ENCODE assay signal across 1 cellular context in the genomic region with DNA sequence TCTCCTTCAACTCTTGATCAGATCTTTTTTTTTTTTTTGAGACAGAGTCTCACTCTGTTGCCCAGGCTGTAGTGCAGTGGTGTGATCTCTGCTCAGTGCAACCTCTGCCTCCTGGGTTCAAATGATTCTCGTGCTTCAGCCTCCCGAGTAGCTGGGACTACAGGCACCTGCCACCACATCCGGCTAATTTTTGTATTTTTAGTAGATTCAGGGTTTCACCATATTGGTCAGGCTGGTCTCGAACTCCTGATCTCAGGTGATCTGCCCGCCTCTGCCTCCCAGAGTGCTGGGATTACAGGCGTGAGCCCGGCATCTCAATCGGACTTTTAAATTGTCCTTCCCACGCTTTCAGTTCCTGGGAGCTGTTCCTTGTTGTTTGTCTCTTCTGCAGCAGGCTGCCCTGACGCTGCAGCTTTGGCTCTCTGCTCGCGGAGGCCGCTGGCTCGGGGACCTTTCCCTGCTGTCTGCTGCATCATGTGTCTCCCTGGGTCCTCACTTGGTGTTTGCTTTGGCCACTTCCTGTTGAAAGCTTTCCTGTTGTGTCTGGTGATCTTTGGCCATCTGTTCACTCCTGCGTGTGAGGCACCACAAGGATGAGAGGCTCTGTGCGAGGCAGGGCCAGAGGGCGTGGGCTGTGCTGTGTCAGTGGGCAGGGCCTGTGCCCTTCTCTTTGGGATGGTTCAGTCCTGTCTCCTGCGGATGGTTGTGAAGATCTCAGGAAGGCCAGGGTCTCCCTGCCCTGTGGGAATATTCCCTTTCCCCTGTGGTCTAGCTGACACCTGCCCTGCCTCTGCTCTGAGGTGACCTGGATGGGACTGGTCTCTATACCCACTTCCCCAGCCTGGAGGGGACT.
A peak's percentile ranks its signal among the peaks of the same experiment; 100 is the strongest.
TF ChIP-seq lines count a peak whose summit lies in the region.

No MANE protein-coding gene starts in this region.

TF ChIP-seq in HepG2, 621 proteins besides CTCF, POLR2A, EP300 and RAD21 (continued from another document and continues in another):
- TF ChIP-seq HOMEZ (CRISPR knock-in tag; IDR thresholded peaks at IDR 0.05; ENCODE audit: low read depth) (no peak), ZNF737 (CRISPR knock-in tag; IDR thresholded peaks at IDR 0.05; ENCODE audit: borderline replicate concordance) (no peak), BHLHE40 (IDR thresholded peaks at IDR 0.05; ENCODE audit: low read length) (peak; percentile 68), RXRB (CRISPR knock-in tag; IDR thresholded peaks at IDR 0.05; ENCODE audit: borderline replicate concordance) (peak; percentile 93), ZNF761 (CRISPR knock-in tag; conservative IDR thresholded peaks at IDR 0.05) (0 out of 2 replicates have a peak, but pooled peaks have one; percentile 49), DMAP1 (CRISPR knock-in tag; IDR thresholded peaks at IDR 0.05) (peak; percentile 86), HOXA9 (CRISPR knock-in tag; IDR thresholded peaks at IDR 0.05; ENCODE audit: borderline replicate concordance) (no peak), ZNF160 (CRISPR knock-in tag; IDR thresholded peaks at IDR 0.05) (no peak), NR2C2 (CRISPR knock-in tag; IDR thresholded peaks at IDR 0.05; ENCODE audit: borderline replicate concordance) (peak; percentile 75), MTA3 (CRISPR knock-in tag; IDR thresholded peaks at IDR 0.05) (no peak), HNF1A (IDR thresholded peaks at IDR 0.05; ENCODE audit: low read depth) (no peak), HNF1A (CRISPR knock-in tag; IDR thresholded peaks at IDR 0.05; ENCODE audit: borderline replicate concordance) (0 out of 2 replicates have a peak, but pooled peaks have one; percentile 64), MTERF4 (CRISPR knock-in tag; IDR thresholded peaks at IDR 0.05) (0 out of 2 replicates have a peak, but pooled peaks have one; percentile 19), ZFY (CRISPR knock-in tag; IDR thresholded peaks at IDR 0.05) (peak; percentile 63), ZNF782 (CRISPR knock-in tag; IDR thresholded peaks at IDR 0.05; ENCODE audit: borderline replicate concordance) (peak; percentile 79; the same call in 1 of the 2 replicates), ZNF232 (CRISPR knock-in tag; IDR thresholded peaks at IDR 0.05; ENCODE audit: borderline replicate concordance) (peak; percentile 76; the same call in 1 of the 2 replicates), ATF1 (CRISPR knock-in tag; IDR thresholded peaks at IDR 0.05) (no peak), DDIT3 (CRISPR knock-in tag; IDR thresholded peaks at IDR 0.05) (no peak), ZBTB49 (CRISPR knock-in tag; IDR thresholded peaks at IDR 0.05; ENCODE audit: borderline replicate concordance) (no peak), ZNF335 (CRISPR knock-in tag; IDR thresholded peaks at IDR 0.05) (peak; percentile 94), LCORL (IDR thresholded peaks at IDR 0.05) (no peak), LCORL (CRISPR knock-in tag; IDR thresholded peaks at IDR 0.05) (peak; percentile 97), PLRG1 (conservative IDR thresholded peaks at IDR 0.05) (no peak), ZNF512 (CRISPR knock-in tag; IDR thresholded peaks at IDR 0.05) (no peak), ATF4 (CRISPR knock-in tag; IDR thresholded peaks at IDR 0.05) (peak in 1 of 2 experiments; percentile 77; a peak in 2 of 4 replicates), ZNF33B (CRISPR knock-in tag; IDR thresholded peaks at IDR 0.05) (no peak), ARHGAP35 (CRISPR knock-in tag; IDR thresholded peaks at IDR 0.05; ENCODE audit: borderline replicate concordance) (no peak), TCF12 (IDR thresholded peaks at IDR 0.05) (no peak), TCF12 (CRISPR knock-in tag; IDR thresholded peaks at IDR 0.05) (no peak), MZF1 (CRISPR knock-in tag; IDR thresholded peaks at IDR 0.05; ENCODE audit: borderline replicate concordance) (no peak; the same call in 1 of the 2 replicates), RFXAP (CRISPR knock-in tag; IDR thresholded peaks at IDR 0.05; ENCODE audit: borderline replicate concordance) (no peak), HNRNPH1 (optimal IDR thresholded peaks at IDR 0.05; ENCODE audit: low read depth, low read length) (no peak), CBX5 (CRISPR knock-in tag; IDR thresholded peaks at IDR 0.05; ENCODE audit: borderline replicate concordance) (peak; percentile 74; the same call in 1 of the 2 replicates)
- TF ChIP-seq, protein P1, sequence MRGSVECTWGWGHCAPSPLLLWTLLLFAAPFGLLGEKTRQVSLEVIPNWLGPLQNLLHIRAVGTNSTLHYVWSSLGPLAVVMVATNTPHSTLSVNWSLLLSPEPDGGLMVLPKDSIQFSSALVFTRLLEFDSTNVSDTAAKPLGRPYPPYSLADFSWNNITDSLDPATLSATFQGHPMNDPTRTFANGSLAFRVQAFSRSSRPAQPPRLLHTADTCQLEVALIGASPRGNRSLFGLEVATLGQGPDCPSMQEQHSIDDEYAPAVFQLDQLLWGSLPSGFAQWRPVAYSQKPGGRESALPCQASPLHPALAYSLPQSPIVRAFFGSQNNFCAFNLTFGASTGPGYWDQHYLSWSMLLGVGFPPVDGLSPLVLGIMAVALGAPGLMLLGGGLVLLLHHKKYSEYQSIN (CRISPR knock-in tag; IDR thresholded peaks at IDR 0.05; ENCODE audit: borderline replicate concordance) = no peak
- TF ChIP-seq, protein P2, sequence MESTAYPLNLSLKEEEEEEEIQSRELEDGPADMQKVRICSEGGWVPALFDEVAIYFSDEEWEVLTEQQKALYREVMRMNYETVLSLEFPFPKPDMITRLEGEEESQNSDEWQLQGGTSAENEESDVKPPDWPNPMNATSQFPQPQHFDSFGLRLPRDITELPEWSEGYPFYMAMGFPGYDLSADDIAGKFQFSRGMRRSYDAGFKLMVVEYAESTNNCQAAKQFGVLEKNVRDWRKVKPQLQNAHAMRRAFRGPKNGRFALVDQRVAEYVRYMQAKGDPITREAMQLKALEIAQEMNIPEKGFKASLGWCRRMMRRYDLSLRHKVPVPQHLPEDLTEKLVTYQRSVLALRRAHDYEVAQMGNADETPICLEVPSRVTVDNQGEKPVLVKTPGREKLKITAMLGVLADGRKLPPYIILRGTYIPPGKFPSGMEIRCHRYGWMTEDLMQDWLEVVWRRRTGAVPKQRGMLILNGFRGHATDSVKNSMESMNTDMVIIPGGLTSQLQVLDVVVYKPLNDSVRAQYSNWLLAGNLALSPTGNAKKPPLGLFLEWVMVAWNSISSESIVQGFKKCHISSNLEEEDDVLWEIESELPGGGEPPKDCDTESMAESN (CRISPR knock-in tag; conservative IDR thresholded peaks at IDR 0.05) = peak; percentile 100
- TF ChIP-seq, protein P3, sequence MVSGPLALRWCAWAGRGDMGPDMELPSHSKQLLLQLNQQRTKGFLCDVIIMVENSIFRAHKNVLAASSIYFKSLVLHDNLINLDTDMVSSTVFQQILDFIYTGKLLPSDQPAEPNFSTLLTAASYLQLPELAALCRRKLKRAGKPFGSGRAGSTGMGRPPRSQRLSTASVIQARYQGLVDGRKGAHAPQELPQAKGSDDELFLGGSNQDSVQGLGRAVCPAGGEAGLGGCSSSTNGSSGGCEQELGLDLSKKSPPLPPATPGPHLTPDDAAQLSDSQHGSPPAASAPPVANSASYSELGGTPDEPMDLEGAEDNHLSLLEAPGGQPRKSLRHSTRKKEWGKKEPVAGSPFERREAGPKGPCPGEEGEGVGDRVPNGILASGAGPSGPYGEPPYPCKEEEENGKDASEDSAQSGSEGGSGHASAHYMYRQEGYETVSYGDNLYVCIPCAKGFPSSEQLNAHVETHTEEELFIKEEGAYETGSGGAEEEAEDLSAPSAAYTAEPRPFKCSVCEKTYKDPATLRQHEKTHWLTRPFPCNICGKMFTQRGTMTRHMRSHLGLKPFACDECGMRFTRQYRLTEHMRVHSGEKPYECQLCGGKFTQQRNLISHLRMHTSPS (CRISPR knock-in tag; IDR thresholded peaks at IDR 0.05; ENCODE audit: low read depth) = peak; percentile 72; the same call in 1 of the 2 replicates
